2 cellular contexts compared by ENCODE assay signal in the genomic region with DNA sequence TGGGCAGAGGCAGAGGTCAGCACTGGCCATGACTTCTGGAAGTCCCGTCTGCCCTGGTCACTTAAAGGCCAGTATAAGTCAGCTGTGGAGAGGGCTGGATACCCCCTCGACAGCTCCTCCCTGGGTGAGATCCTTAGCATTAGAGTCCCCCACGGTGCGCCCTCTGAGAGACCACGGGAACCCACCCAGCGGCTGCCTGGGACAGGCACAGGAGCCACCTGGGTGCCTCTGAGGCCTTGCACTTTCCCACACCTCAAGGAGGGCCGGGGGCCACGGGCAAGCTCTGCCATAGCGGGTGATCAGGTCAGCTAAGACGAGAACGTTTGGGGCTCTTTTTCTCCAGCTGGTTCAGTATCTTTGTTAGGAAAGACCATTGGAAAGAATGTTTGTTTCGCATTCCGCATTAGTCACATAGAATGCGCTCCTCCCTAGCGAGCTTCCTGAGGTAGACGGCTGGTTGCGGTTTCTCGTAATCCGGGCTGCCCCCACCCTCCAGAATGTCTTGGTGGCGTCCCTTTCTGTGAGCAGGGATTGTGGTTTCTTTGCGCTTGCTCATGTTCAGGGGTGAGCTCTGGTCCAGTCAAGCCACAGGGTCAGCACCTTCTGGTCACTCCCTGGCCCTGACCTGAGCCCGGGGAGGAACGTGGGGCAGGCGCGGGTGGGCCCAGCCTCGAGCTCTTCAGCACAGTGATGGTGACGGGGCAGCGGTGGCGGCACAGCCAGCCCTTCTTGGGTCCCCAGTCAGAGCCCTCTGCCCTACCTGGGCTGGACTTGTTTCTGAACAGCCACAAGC.
TF ChIP-seq lines count a peak whose summit lies in the region.

No MANE protein-coding gene starts in this region.

TF ChIP-seq in SK-N-SH treated with all-trans-retinoic acid at 6 μM for 48 hours, 23 proteins besides CTCF, POLR2A, EP300 and RAD21:
- TF ChIP-seq OSR1 (CRISPR knock-in tag; IDR thresholded peaks at IDR 0.05) (no peak), ISL1 (CRISPR knock-in tag; IDR thresholded peaks at IDR 0.05) (no peak), ZNF8 (CRISPR knock-in tag; IDR thresholded peaks at IDR 0.05) (no peak), CSRNP3 (CRISPR knock-in tag; IDR thresholded peaks at IDR 0.05) (no peak), SNAI2 (CRISPR knock-in tag; IDR thresholded peaks at IDR 0.05) (no peak), TCF4 (CRISPR knock-in tag; IDR thresholded peaks at IDR 0.05; ENCODE audit: borderline replicate concordance) (no peak), TOX (CRISPR knock-in tag; IDR thresholded peaks at IDR 0.05; ENCODE audit: borderline replicate concordance) (no peak)

TF ChIP-seq in SK-N-SH, 30 proteins besides CTCF, POLR2A, EP300 and RAD21:
- TF ChIP-seq NRF1 (IDR thresholded peaks at IDR 0.05; ENCODE audit: low read depth, low read length): no peak
- TF ChIP-seq ELF1 (IDR thresholded peaks at IDR 0.05): no peak
- TF ChIP-seq RFX5 (IDR thresholded peaks at IDR 0.05; ENCODE audit: low read length): no peak
